In the genomic region with DNA sequence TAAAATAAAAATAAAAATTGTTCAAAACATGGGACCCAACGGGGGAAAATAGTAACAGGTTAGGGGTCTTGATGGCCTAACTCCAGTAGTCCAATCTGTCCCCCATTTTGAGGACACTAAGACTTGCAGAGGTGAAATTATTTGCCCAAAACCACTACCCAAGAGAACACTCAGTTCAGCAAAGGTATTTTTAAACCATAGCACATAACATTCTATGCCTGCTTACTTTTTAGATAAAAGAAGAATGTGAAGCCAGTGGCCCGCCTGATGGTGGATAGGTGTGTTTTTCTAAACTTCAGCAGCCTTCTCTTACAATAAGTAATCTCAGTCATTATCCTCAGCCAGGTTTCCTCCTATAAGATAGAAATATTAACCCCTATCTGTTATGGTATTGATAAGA, we compare ENCODE assay signal across 3 cellular contexts.
"Had no signal": no experiment of that assay in that cellular context is flagged by ENCODE, and none has a peak within 500 bp of the region (broad histone marks: within the 10 kb centered on the region; RNA-seq: fewer than 3 reads in every experiment).

No MANE protein-coding gene starts in this region.

- ATAC-seq: GM12878 had no signal

- H3K4me3 ChIP-seq: GM12878 had no signal

- DNase-seq: GDM1, GF-D8 had no signal
